In genomic region chr1:12196641-12197482, GRCh38 we compare ENCODE assay signal across 8 cellular contexts. TPM values are rescaled to one million over a fixed set of nuclear protein-coding genes. Genes with fewer than 3 reads are reported as not detected.
DNase-seq lines count a peak whose midpoint lies in the region; ATAC-seq and TF ChIP-seq lines count a peak whose summit lies in the region.

No MANE protein-coding gene starts in this region.

- H3K27me3 ChIP-seq in mesendoderm (ENCODE audit: insufficient read depth, low read length, poor library complexity): no peaks in the 10 kb centered on the region

- H3K9me3 Mint-ChIP-seq in WTC11: no peaks in the 10 kb centered on the region

- CTCF ChIA-PET in WTC11 (lab: Charles Lee): interaction anchor here (0.6 to 17.1 kb wide), 41 partner anchors 8 to 236 kb away, joined by 3 to 325 read pairs (median 5); partner anchors contain the start of gene TNFRSF1B

- no peaks in the 10 kb centered on the region for H3K36me3 ChIP-seq in mesendoderm (ENCODE audit: control insufficient read depth, insufficient read depth, low read length)

- DNase-seq in D341Med (ENCODE audit: low spot score) (peak; percentile 77), KBM-7 (peak; percentile 94), WTC11 (ENCODE audit: low spot score) (peak; percentile 64), mesendoderm (peak; percentile 85)
- no peak for DNase-seq in activated CD4-positive, alpha-beta T cell treated with anti-CD3 and anti-CD28 coated beads for 4 hours
- no peak for DNase-seq in activated effector memory CD4-positive, alpha-beta T cell treated with Interleukin-2 at 50 U/mL for 16 hours

- no peak overlapping the region for H3K27ac Mint-ChIP-seq in WTC11

- no peak overlapping the region for H3K18ac ChIP-seq in mesendoderm (ENCODE audit: low read length)

- no peaks in the 10 kb centered on the region for H3K36me3 Mint-ChIP-seq in WTC11

- no peak overlapping the region for H3K56ac ChIP-seq in mesendoderm (ENCODE audit: low read length)

- H2BK5ac ChIP-seq in mesendoderm (ENCODE audit: low read length): no peak overlapping the region

- H3K4me1 Mint-ChIP-seq in WTC11: peaks cover 13% of the 10 kb centered on the region

- no peak overlapping the region for H3K4me3 ChIP-seq in mesendoderm (ENCODE audit: low read length)

- no peaks in the 10 kb centered on the region for H3K79me1 ChIP-seq in mesendoderm (ENCODE audit: low read length)

- no peak overlapping the region for H3K27ac ChIP-seq in mesendoderm (ENCODE audit: low read depth, low read length)

- no peak overlapping the region for H3K4me2 ChIP-seq in mesendoderm (ENCODE audit: low read length)

- in situ Hi-C loops in KBM-7 (cut with MboI; ENCODE audit: low pct_unique_long_range_greater_than_20kb, low sequenced_read_pairs): no loop called here

- no peak for TF ChIP-seq CTCF in WTC11 (IDR thresholded peaks at IDR 0.05)

- WGBS in mesendoderm (ENCODE audit: extremely low coverage, insufficient coverage, low lambda C conversion rate): no CpG with 5 or more reads among the region's 20 CpGs

- no peak overlapping the region for H3K9ac ChIP-seq in mesendoderm (ENCODE audit: low read length)

- no peaks in the 10 kb centered on the region for H3K79me2 ChIP-seq in mesendoderm (ENCODE audit: control insufficient read depth, insufficient read depth, low read length)

- H3K4me1 ChIP-seq in mesendoderm (ENCODE audit: control insufficient read depth, low read depth, low read length): no peaks in the 10 kb centered on the region

- H2BK15ac ChIP-seq in mesendoderm (replicated peaks; ENCODE audit: low read depth): no peak overlapping the region

- no peak overlapping the region for H2BK120ac ChIP-seq in mesendoderm (ENCODE audit: low read depth, low read length)

- no peak overlapping the region for H4K5ac ChIP-seq in mesendoderm (ENCODE audit: low read length)

- POLR2A ChIA-PET in WTC11 (lab: Charles Lee): interaction anchor here (0.6 to 1.2 kb wide), 2 partner anchors 19 to 23 kb away, joined by 3 to 5 read pairs; no protein-coding TSS in a partner anchor

- H3K23ac ChIP-seq in mesendoderm (ENCODE audit: low read length): no peak overlapping the region

- H3K4me3 Mint-ChIP-seq in WTC11: no peak overlapping the region

- H3K27me3 Mint-ChIP-seq in WTC11 (ENCODE audit: low read depth): no peaks in the 10 kb centered on the region

- ATAC-seq in WTC11 (peak; percentile 74), GM21528 (IDR thresholded peaks at IDR 0.05; ENCODE audit: low FRiP score, unreplicated experiment) (no peak), GM18907 (IDR thresholded peaks at IDR 0.05; ENCODE audit: unreplicated experiment) (no peak)

- no peak overlapping the region for H2AK5ac ChIP-seq in mesendoderm (ENCODE audit: low read length)

- H4K8ac ChIP-seq in mesendoderm (ENCODE audit: low read depth, low read length): no peak overlapping the region

- H3K4ac ChIP-seq in mesendoderm (ENCODE audit: low read depth, low read length): no peak overlapping the region

TF ChIP-seq in WTC11, 78 proteins besides CTCF, POLR2A, EP300 and RAD21 (continues in another document):
- TF ChIP-seq, protein P1, sequence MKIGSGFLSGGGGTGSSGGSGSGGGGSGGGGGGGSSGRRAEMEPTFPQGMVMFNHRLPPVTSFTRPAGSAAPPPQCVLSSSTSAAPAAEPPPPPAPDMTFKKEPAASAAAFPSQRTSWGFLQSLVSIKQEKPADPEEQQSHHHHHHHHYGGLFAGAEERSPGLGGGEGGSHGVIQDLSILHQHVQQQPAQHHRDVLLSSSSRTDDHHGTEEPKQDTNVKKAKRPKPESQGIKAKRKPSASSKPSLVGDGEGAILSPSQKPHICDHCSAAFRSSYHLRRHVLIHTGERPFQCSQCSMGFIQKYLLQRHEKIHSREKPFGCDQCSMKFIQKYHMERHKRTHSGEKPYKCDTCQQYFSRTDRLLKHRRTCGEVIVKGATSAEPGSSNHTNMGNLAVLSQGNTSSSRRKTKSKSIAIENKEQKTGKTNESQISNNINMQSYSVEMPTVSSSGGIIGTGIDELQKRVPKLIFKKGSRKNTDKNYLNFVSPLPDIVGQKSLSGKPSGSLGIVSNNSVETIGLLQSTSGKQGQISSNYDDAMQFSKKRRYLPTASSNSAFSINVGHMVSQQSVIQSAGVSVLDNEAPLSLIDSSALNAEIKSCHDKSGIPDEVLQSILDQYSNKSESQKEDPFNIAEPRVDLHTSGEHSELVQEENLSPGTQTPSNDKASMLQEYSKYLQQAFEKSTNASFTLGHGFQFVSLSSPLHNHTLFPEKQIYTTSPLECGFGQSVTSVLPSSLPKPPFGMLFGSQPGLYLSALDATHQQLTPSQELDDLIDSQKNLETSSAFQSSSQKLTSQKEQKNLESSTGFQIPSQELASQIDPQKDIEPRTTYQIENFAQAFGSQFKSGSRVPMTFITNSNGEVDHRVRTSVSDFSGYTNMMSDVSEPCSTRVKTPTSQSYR (CRISPR knock-in tag; IDR thresholded peaks at IDR 0.05): no peak
- no peak for TF ChIP-seq NR2C2 (CRISPR knock-in tag; IDR thresholded peaks at IDR 0.05)
- TF ChIP-seq ZNF121 (CRISPR knock-in tag; IDR thresholded peaks at IDR 0.05): no peak
- no peak for TF ChIP-seq IRF2 (CRISPR knock-in tag; IDR thresholded peaks at IDR 0.05; ENCODE audit: borderline replicate concordance, low read depth)
- TF ChIP-seq ZNF219 (CRISPR knock-in tag; IDR thresholded peaks at IDR 0.05; ENCODE audit: borderline replicate concordance): no peak
- TF ChIP-seq JAZF1 (CRISPR knock-in tag; IDR thresholded peaks at IDR 0.05): no peak
- TF ChIP-seq PREB (CRISPR knock-in tag; IDR thresholded peaks at IDR 0.05; ENCODE audit: borderline replicate concordance): no peak
- TF ChIP-seq, protein P2, sequence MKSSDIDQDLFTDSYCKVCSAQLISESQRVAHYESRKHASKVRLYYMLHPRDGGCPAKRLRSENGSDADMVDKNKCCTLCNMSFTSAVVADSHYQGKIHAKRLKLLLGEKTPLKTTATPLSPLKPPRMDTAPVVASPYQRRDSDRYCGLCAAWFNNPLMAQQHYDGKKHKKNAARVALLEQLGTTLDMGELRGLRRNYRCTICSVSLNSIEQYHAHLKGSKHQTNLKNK (CRISPR knock-in tag; IDR thresholded peaks at IDR 0.05): no peak
- TF ChIP-seq, protein P3, sequence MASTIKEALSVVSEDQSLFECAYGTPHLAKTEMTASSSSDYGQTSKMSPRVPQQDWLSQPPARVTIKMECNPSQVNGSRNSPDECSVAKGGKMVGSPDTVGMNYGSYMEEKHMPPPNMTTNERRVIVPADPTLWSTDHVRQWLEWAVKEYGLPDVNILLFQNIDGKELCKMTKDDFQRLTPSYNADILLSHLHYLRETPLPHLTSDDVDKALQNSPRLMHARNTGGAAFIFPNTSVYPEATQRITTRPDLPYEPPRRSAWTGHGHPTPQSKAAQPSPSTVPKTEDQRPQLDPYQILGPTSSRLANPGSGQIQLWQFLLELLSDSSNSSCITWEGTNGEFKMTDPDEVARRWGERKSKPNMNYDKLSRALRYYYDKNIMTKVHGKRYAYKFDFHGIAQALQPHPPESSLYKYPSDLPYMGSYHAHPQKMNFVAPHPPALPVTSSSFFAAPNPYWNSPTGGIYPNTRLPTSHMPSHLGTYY (CRISPR knock-in tag; IDR thresholded peaks at IDR 0.05): no peak
- no peak for TF ChIP-seq GTF2I (CRISPR knock-in tag; conservative IDR thresholded peaks at IDR 0.05)
- TF ChIP-seq MXD4 (CRISPR knock-in tag; IDR thresholded peaks at IDR 0.05; ENCODE audit: borderline replicate concordance): no peak
- no peak for TF ChIP-seq NFATC4 (CRISPR knock-in tag; IDR thresholded peaks at IDR 0.05)
- no peak for TF ChIP-seq MAX (CRISPR knock-in tag; IDR thresholded peaks at IDR 0.05)
- no peak for TF ChIP-seq AR (CRISPR knock-in tag; IDR thresholded peaks at IDR 0.05)
- TF ChIP-seq GRHL2 (CRISPR knock-in tag; IDR thresholded peaks at IDR 0.05; ENCODE audit: insufficient replicate concordance, severe bottlenecking): no peak

RNA-seq across cellular contexts. Expression of gene TNFRSF1B, which starts 30.1 kb away (rescaled TPM):
- 1.6 to 2.7 TPM (median 2.1 TPM) in 3 replicates for total RNA-seq in WTC11 (2021)
- polyA plus RNA-seq in mesendoderm (2013, experiment 1 of 2): 0.77 TPM
- polyA plus RNA-seq in mesendoderm (2013, experiment 2 of 2): 0.66 TPM

RNA-seq across cellular contexts. Expression of gene VPS13D, which starts 33.0 kb away (rescaled TPM):
- total RNA-seq in WTC11 (2021): 22.1 to 29.0 TPM (median 27.5 TPM) in 3 replicates
- 5.8 TPM for polyA plus RNA-seq in mesendoderm (2013, experiment 1 of 2)
- polyA plus RNA-seq in mesendoderm (2013, experiment 2 of 2): 4.2 TPM

Comparison
In these comparisons a context has a peak if more than half of its experiments do, and no peak if none do; other contexts are left out.
1. DNase-seq: peak in D341Med (single experiment), KBM-7 (single experiment), WTC11 (single experiment) and mesendoderm (single experiment); none in activated CD4-positive, alpha-beta T cell treated with anti-CD3 and anti-CD28 coated beads for 4 hours (0 of 2) and activated effector memory CD4-positive, alpha-beta T cell treated with Interleukin-2 at 50 U/mL for 16 hours (single experiment).